ENCODE assay signal across 16 cellular contexts in the genomic region with DNA sequence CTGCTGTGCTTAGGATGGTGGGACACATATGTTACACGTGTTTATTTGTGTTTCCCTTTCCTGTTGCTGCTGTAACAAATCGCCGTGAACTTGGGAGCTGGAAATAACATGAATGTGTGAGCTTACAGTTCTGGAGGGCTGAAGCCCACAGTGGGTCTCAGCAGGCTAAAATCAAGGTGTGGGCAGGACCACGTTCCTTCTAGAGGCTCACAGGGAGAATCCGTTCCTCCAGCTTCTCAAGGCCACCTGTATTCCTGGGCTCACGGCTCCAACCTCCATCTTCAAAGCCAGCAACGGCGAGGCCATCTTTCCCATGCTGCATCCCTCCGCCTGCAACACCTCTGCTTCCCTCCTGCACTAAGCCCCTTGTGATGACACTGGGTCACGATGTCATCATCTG. TPM values are rescaled to one million over a fixed set of nuclear protein-coding genes. Genes with fewer than 3 reads are reported as not detected.
DNase-seq lines count a peak whose midpoint lies in the region; ATAC-seq and TF ChIP-seq lines count a peak whose summit lies in the region.
"Had no signal": no experiment of that assay in that cellular context is flagged by ENCODE, and none has a peak within 500 bp of the region (broad histone marks: within the 10 kb centered on the region; RNA-seq: fewer than 3 reads in every experiment).

No MANE protein-coding gene starts in this region.

- 88% methylated on average over 10 of the region's 10 CpGs for WGBS in right cardiac atrium

- peak; percentile 21 for DNase-seq in Right ventricle myocardium inferior (ENCODE audit: missing footprints)
- no peak for DNase-seq in right cardiac atrium
- DNase-seq in activated T-helper 1 cell treated with anti-CD3 and anti-CD28 coated beads, Interleukin-12 subunit alpha, Interleukin-12 subunit beta, Interleukin-2, Interleukin-4 antibody, amounts not matched to agents 30 ng/mL and 10 ng/mL and 1 ng/mL, durations not matched to agents 14 hours and 24 hours and 36 hours (ENCODE audit: low spot score): no peak
- no peak for DNase-seq in immature natural killer cell
- no peak for DNase-seq in upper lobe of right lung
- no peak for DNase-seq in head of caudate nucleus
- no peak for DNase-seq in H7
- DNase-seq: AML-193, caudate nucleus, NCI-H187, NCI-H748 treated with DMSO at 0.1 percent for 48 hours had no signal

- H3K4me3 ChIP-seq in right cardiac atrium (ENCODE audit: low read length) (no peak overlapping the region), upper lobe of right lung (no peak overlapping the region), H7 (ENCODE audit: insufficient read depth, low read depth, low read length) (no peak overlapping the region)
- H3K4me3 ChIP-seq: GM12878 had no signal

- H3K9me3 ChIP-seq in right cardiac atrium (ENCODE audit: control insufficient read depth, low read length): no peaks in the 10 kb centered on the region
- no peaks in the 10 kb centered on the region for H3K9me3 ChIP-seq in upper lobe of right lung
- H3K9me3 ChIP-seq: neutrophil had no signal

- intact Hi-C loops in Right ventricle myocardium inferior (cut with DNase I): no loop called here
- intact Hi-C loops in right cardiac atrium (cut with DNase I): loop anchor here in 1 of 4 donors (5.0 kb wide), 1 partner anchor 33 kb away; no protein-coding TSS in a partner anchor
- intact Hi-C loops in activated T-helper 1 cell treated with anti-CD3 and anti-CD28 coated beads, Interleukin-12 subunit alpha, Interleukin-12 subunit beta, Interleukin-2, Interleukin-4 antibody, amounts not matched to agents 30 ng/mL and 10 ng/mL and 1 ng/mL, durations not matched to agents 14 hours and 24 hours and 36 hours (cut with micrococcal nuclease): loop anchor here (2.0 to 10.0 kb wide), 4 partner anchors 73 to 519 kb away; partner anchors contain the start of genes SLC9A8 and UBE2V1
- intact Hi-C loops in upper lobe of right lung (cut with DNase I): no loop called here
- intact Hi-C loops in head of caudate nucleus (cut with DNase I): loop anchor here (10.0 kb wide), 1 partner anchor 51 kb away; no protein-coding TSS in a partner anchor

- H3K27me3 ChIP-seq in right cardiac atrium (ENCODE audit: control insufficient read depth, insufficient read depth): no peaks in the 10 kb centered on the region
- no peaks in the 10 kb centered on the region for H3K27me3 ChIP-seq in upper lobe of right lung
- no peaks in the 10 kb centered on the region for H3K27me3 ChIP-seq in H7 (ENCODE audit: control insufficient read depth, insufficient read depth, low read length)

- peaks cover 35% of the 10 kb centered on the region for H3K36me3 Mint-ChIP-seq in activated T-helper 1 cell treated with anti-CD3 and anti-CD28 coated beads, Interleukin-12 subunit alpha, Interleukin-12 subunit beta, Interleukin-2, Interleukin-4 antibody, amounts not matched to agents 30 ng/mL and 10 ng/mL and 1 ng/mL, durations not matched to agents 14 hours and 24 hours and 36 hours (ENCODE audit: low read depth)
- peaks cover 0 to under 1% (median 0%) of the 10 kb centered on the region in 3 donors for H3K36me3 Mint-ChIP-seq in immature natural killer cell

- H3K36me3 ChIP-seq in upper lobe of right lung (no peaks in the 10 kb centered on the region), H7 (replicated peaks; ENCODE audit: control insufficient read depth, insufficient read depth, low read length) (no peaks in the 10 kb centered on the region)
- H3K36me3 ChIP-seq: neutrophil had no signal

- peaks cover 90% of the 10 kb centered on the region for H3K4me1 Mint-ChIP-seq in activated T-helper 1 cell treated with anti-CD3 and anti-CD28 coated beads, Interleukin-12 subunit alpha, Interleukin-12 subunit beta, Interleukin-2, Interleukin-4 antibody, amounts not matched to agents 30 ng/mL and 10 ng/mL and 1 ng/mL, durations not matched to agents 14 hours and 24 hours and 36 hours (ENCODE audit: low read depth)
- H3K4me1 Mint-ChIP-seq in immature natural killer cell: peaks cover 61 to 62% of the 10 kb centered on the region in 2 donors

- H3K27ac ChIP-seq in right cardiac atrium (ENCODE audit: low read length) (no peak overlapping the region), upper lobe of right lung (peak overlapping the region; percentile 72)
- H3K27ac ChIP-seq: KMS-11, neutrophil, VCaP had no signal

- no peaks in the 10 kb centered on the region for H3K27me3 Mint-ChIP-seq in activated T-helper 1 cell treated with anti-CD3 and anti-CD28 coated beads, Interleukin-12 subunit alpha, Interleukin-12 subunit beta, Interleukin-2, Interleukin-4 antibody, amounts not matched to agents 30 ng/mL and 10 ng/mL and 1 ng/mL, durations not matched to agents 14 hours and 24 hours and 36 hours (ENCODE audit: insufficient read depth)
- peaks cover 0 to 11% (median 5%) of the 10 kb centered on the region in 3 donors for H3K27me3 Mint-ChIP-seq in immature natural killer cell (ENCODE audit: low read depth in 3 of 3)

- no peak for TF ChIP-seq CTCF in upper lobe of right lung (IDR thresholded peaks at IDR 0.05)

- H3K9me3 Mint-ChIP-seq in activated T-helper 1 cell treated with anti-CD3 and anti-CD28 coated beads, Interleukin-12 subunit alpha, Interleukin-12 subunit beta, Interleukin-2, Interleukin-4 antibody, amounts not matched to agents 30 ng/mL and 10 ng/mL and 1 ng/mL, durations not matched to agents 14 hours and 24 hours and 36 hours: peaks cover 13% of the 10 kb centered on the region
- H3K9me3 Mint-ChIP-seq in immature natural killer cell: no peaks in the 10 kb centered on the region

- ATAC-seq in Right ventricle myocardium inferior (no peak), right cardiac atrium (no peak), upper lobe of right lung (no peak), GM18907 (IDR thresholded peaks at IDR 0.05; ENCODE audit: unreplicated experiment) (no peak)

- H3K4me3 Mint-ChIP-seq in activated T-helper 1 cell treated with anti-CD3 and anti-CD28 coated beads, Interleukin-12 subunit alpha, Interleukin-12 subunit beta, Interleukin-2, Interleukin-4 antibody, amounts not matched to agents 30 ng/mL and 10 ng/mL and 1 ng/mL, durations not matched to agents 14 hours and 24 hours and 36 hours: peak overlapping the region; percentile 81
- peak overlapping the region; percentile 38 to 82 (median 57) for H3K4me3 Mint-ChIP-seq in immature natural killer cell

- H3K4me1 ChIP-seq in right cardiac atrium (ENCODE audit: control insufficient read depth, insufficient read depth, low read length) (peaks cover 13% of the 10 kb centered on the region), upper lobe of right lung (peaks cover 52% of the 10 kb centered on the region)

- H3K27ac Mint-ChIP-seq in activated T-helper 1 cell treated with anti-CD3 and anti-CD28 coated beads, Interleukin-12 subunit alpha, Interleukin-12 subunit beta, Interleukin-2, Interleukin-4 antibody, amounts not matched to agents 30 ng/mL and 10 ng/mL and 1 ng/mL, durations not matched to agents 14 hours and 24 hours and 36 hours: peak overlapping the region; percentile 99
- H3K27ac Mint-ChIP-seq in immature natural killer cell: peak overlapping the region in 4 of 6 donors; percentile 44 to 92 (median 66)

RNA-seq across cellular contexts. Expression of gene PTGIS, which starts 27.4 kb away (rescaled TPM):
- 24.2 TPM for total RNA-seq in Right ventricle myocardium inferior
- 10 to 100 TPM; 51.7 to 98.4 (median 66.3) TPM for total RNA-seq in right cardiac atrium
- polyA plus RNA-seq in right cardiac atrium: 19.9 TPM
- 40.6 and 43.6 TPM in 2 replicates for total RNA-seq in activated T-helper 1 cell treated with anti-CD3 and anti-CD28 coated beads, Interleukin-12 subunit alpha, Interleukin-12 subunit beta, Interleukin-2, Interleukin-4 antibody, amounts not matched to agents 30 ng/mL and 10 ng/mL and 1 ng/mL, durations not matched to agents 14 hours and 24 hours and 36 hours
- not detected for polyA plus RNA-seq in immature natural killer cell
- 42.1 TPM for total RNA-seq in upper lobe of right lung
- total RNA-seq in H7 (2014; rRNA removed; shearing (Covaris generic)): 14.3 and 15.4 TPM in 2 replicates
- polyA plus RNA-seq: GM12878 had no signal

Comparison
In these comparisons a context has a peak if more than half of its experiments do, and no peak if none do; other contexts are left out.
1. intact Hi-C loops: an anchor here in activated T-helper 1 cell treated with anti-CD3 and anti-CD28 coated beads, Interleukin-12 subunit alpha, Interleukin-12 subunit beta, Interleukin-2, Interleukin-4 antibody, amounts not matched to agents 30 ng/mL and 10 ng/mL and 1 ng/mL, durations not matched to agents 14 hours and 24 hours and 36 hours (2.0 to 10.0 kb wide) and head of caudate nucleus (10.0 kb wide); none called in Right ventricle myocardium inferior and upper lobe of right lung.